Comparison of ENCODE assay signal across 8 cellular contexts in the genomic region with DNA sequence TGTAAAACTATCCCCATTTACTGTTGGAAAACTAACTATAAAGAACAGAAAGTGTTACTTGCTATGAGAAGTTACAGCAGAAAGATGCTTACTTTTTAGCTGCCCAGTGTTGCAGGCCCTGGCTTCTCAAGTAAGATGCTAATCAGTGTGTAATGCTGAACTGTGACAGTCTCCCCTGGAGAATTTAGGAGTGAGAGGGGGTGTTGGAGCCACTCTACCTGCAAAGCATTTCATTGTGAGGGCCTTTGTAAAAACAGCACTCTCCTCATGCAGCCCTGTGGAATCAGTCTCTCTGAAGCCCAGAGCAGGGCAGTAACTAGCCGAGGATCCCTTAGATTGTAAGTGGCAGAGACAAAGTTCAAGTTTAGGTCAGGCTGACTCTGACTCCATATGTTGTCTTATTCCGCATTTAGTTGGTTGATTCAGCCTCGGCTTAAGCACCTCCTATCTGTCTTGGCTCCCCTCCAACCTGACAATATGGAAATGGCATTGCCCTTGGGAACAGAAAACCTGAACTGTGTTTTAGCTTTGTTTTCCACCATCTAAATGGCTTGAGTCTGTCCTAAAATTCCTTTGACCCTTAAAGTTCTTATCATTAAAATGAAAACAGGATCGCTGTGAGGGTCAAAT.
A peak's percentile ranks its signal among the peaks of the same experiment; 100 is the strongest.
DNase-seq lines count a peak whose midpoint lies in the region; ATAC-seq, FAIRE-seq and TF ChIP-seq lines count a peak whose summit lies in the region.

No MANE protein-coding gene starts in this region.

- no peak for TF ChIP-seq CTCF in keratinocyte (optimal IDR thresholded peaks at IDR 0.05 in 1 of 3, IDR thresholded peaks at IDR 0.05 in 1 of 3, conservative IDR thresholded peaks at IDR 0.05 in 1 of 3; ENCODE audit: extremely low read depth in 1 of 3, insufficient read depth in 2 of 3, low read length in 3 of 3)

- no peaks in the 10 kb centered on the region for H4K20me1 ChIP-seq in keratinocyte (ENCODE audit: control insufficient read depth, extremely low read depth, insufficient read depth, low read length)

- DNase-seq in D341Med (ENCODE audit: low spot score) = peak; percentile 67
- peak; percentile 31 for DNase-seq in NCI-H1105 treated with DMSO at 0.1 percent for 48 hours (lab: John Stamatoyannopoulos, UW)
- DNase-seq in activated naive CD8-positive, alpha-beta T cell treated with anti-CD3 and anti-CD28 coated beads, Interleukin-2, amount 50 U/mL, for 24 hours = no peak
- no peak for DNase-seq in keratinocyte (ENCODE audit: low read depth, low spot score)
- DNase-seq in middle frontal gyrus (ENCODE audit: extremely low spot score, low spot score) = no peak

- peaks cover 41% of the 10 kb centered on the region for H3K4me1 ChIP-seq in keratinocyte (ENCODE audit: control insufficient read depth, extremely low read depth, insufficient read depth, low read length)

- dilution Hi-C loops in keratinocyte (cut with MboI; ENCODE audit: extremely low pct_ligation_motif_present, low sequenced_read_pairs) = loop anchor here (10.0 kb wide), 1 partner anchor 282 kb away; no protein-coding TSS in a partner anchor

- H3K27ac ChIP-seq in keratinocyte (ENCODE audit: control insufficient read depth, insufficient read depth, low read length) = peak overlapping the region; percentile 5

- no peak overlapping the region for H3K4me3 ChIP-seq in keratinocyte (ENCODE audit: control insufficient read depth in 2 of 3, extremely low read depth in 1 of 3, insufficient read depth in 2 of 3, low read depth in 1 of 3, low read length in 3 of 3)

- no peaks in the 10 kb centered on the region for H3K9me3 ChIP-seq in keratinocyte (ENCODE audit: control insufficient read depth, low read depth, low read length)

- H3K27me3 Mint-ChIP-seq in activated naive CD8-positive, alpha-beta T cell treated with anti-CD3 and anti-CD28 coated beads, Interleukin-2, amount 50 U/mL, for 24 hours = no peaks in the 10 kb centered on the region

- H3K36me3 Mint-ChIP-seq in activated naive CD8-positive, alpha-beta T cell treated with anti-CD3 and anti-CD28 coated beads, Interleukin-2, amount 50 U/mL, for 24 hours (ENCODE audit: low read depth) = peaks cover 80% of the 10 kb centered on the region

- peak overlapping the region; percentile 97 for H3K27ac Mint-ChIP-seq in activated naive CD8-positive, alpha-beta T cell treated with anti-CD3 and anti-CD28 coated beads, Interleukin-2, amount 50 U/mL, for 24 hours

- H3K4me2 ChIP-seq in keratinocyte (ENCODE audit: control insufficient read depth, extremely low read depth, insufficient read depth, low read depth, low read length) = peak overlapping the region; percentile 35

- H3K4me1 Mint-ChIP-seq in activated naive CD8-positive, alpha-beta T cell treated with anti-CD3 and anti-CD28 coated beads, Interleukin-2, amount 50 U/mL, for 24 hours = peaks cover 80% of the 10 kb centered on the region

- no peaks in the 10 kb centered on the region for H3K27me3 ChIP-seq in keratinocyte (ENCODE audit: control insufficient read depth, extremely low read depth, insufficient read depth, low read length)

- H3K9me3 Mint-ChIP-seq in activated naive CD8-positive, alpha-beta T cell treated with anti-CD3 and anti-CD28 coated beads, Interleukin-2, amount 50 U/mL, for 24 hours = no peaks in the 10 kb centered on the region

- peaks cover 0 to 1% of the 10 kb centered on the region in 2 experiments for H3K36me3 ChIP-seq in keratinocyte (ENCODE audit: control insufficient read depth in 2 of 2, extremely low read depth in 1 of 2, insufficient read depth in 2 of 2, low read length in 2 of 2)

- no peak overlapping the region for H2AFZ ChIP-seq in keratinocyte (ENCODE audit: control insufficient read depth, low read length)

- FAIRE-seq in keratinocyte (lab: Jason Lieb, UNC) = peak; percentile 71

- H3K9ac ChIP-seq in keratinocyte (ENCODE audit: control insufficient read depth, extremely low read depth, insufficient read depth, low read length) = no peak overlapping the region

- H3K9me1 ChIP-seq in keratinocyte (ENCODE audit: control insufficient read depth, extremely low read depth, insufficient read depth, low read length) = no peaks in the 10 kb centered on the region

- no peak overlapping the region for H3K4me3 Mint-ChIP-seq in activated naive CD8-positive, alpha-beta T cell treated with anti-CD3 and anti-CD28 coated beads, Interleukin-2, amount 50 U/mL, for 24 hours

- H3K79me2 ChIP-seq in keratinocyte (ENCODE audit: control insufficient read depth, insufficient read depth, low read length) = no peaks in the 10 kb centered on the region

- ATAC-seq in activated naive CD8-positive, alpha-beta T cell treated with anti-CD3 and anti-CD28 coated beads, Interleukin-2, amount 50 U/mL, for 24 hours = no peak
- ATAC-seq in GM19035 (IDR thresholded peaks at IDR 0.05; ENCODE audit: unreplicated experiment) = no peak
- no peak for ATAC-seq in HG03520 (IDR thresholded peaks at IDR 0.05; ENCODE audit: unreplicated experiment)
- ATAC-seq in HG02623 (IDR thresholded peaks at IDR 0.05; ENCODE audit: unreplicated experiment) = no peak

Comparison
In these comparisons a context has a peak if more than half of its experiments do, and no peak if none do; other contexts are left out.
1. DNase-seq: peak in D341Med (single experiment) and NCI-H1105 treated with DMSO at 0.1 percent for 48 hours (single experiment); none in activated naive CD8-positive, alpha-beta T cell treated with anti-CD3 and anti-CD28 coated beads, Interleukin-2, amount 50 U/mL, for 24 hours (single experiment), keratinocyte (single experiment) and middle frontal gyrus (single experiment).